Comparison of ENCODE assay signal across 9 cellular contexts in the genomic region with DNA sequence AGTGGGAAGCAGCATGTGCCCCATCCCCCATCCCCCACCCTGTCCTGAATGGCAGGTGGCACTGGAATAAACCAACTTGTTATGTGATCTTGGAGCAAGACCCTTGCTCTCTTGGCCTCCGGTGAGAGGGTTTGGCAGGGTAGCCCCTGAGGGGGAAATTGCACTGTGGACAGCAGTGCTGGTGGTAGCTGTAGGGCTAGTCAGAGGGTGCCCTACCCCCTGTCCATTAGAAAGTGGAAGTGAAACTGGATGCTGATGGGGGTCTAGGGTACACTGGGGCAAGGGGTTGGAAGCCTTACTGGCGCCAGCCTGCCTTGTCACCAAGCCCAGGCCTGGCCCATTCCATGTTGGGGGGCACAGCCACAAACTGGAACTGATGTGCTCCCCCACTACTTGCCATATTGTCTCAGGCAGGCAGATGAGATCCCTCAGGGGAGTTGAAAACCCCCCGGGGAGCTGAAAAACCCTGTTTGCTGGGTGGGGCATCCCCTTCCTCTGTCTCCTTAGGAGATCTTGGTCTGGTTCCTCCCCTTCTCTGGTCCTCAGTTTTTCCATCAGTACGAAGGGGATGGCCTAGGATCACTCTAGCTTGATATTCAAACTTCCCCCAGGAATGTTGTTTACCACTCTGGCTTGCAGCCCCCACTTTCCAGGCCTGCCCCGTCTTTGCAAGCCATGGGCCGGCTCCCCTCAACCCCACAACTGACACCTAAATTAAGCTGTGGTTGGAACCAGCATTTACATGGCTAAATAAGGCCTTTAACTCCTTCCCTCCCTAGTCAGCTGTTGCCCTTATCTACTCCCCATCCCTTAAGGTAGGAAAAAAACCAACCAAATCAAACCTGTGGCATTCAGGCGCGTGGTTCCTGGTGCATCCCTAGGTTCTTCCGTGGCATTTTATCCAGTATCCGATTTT. TPM values are rescaled to one million over a fixed set of nuclear protein-coding genes. Genes with fewer than 3 reads are reported as not detected.
DNase-seq lines count a peak whose midpoint lies in the region; ATAC-seq, FAIRE-seq and TF ChIP-seq lines count a peak whose summit lies in the region.
"Had no signal": no experiment of that assay in that cellular context is flagged by ENCODE, and none has a peak within 500 bp of the region (broad histone marks: within the 10 kb centered on the region; RNA-seq: fewer than 3 reads in every experiment).

No MANE protein-coding gene starts in this region.

- peak overlapping the region; percentile 79 to 96; a peak in 5 of 6 replicates for H3K27ac ChIP-seq in A549
- H3K27ac ChIP-seq in heart left ventricle: peak overlapping the region; percentile 93 to 100 (median 99)
- H3K27ac ChIP-seq in tibial nerve: peak overlapping the region; percentile 89 to 98 (median 92)
- no peak overlapping the region for H3K27ac ChIP-seq in SJCRH30
- H3K27ac ChIP-seq: C4-2B had no signal

- no peak for FAIRE-seq in A549 (lab: Jason Lieb, UNC)

- CTCF ChIA-PET in A549 (lab: Yijun Ruan, JAX): interaction anchor here (0.5 to 1.7 kb wide), 7 partner anchors 14 to 143 kb away, joined by 3 to 6 read pairs (median 4); a partner anchor contains a TSS

- peaks cover 0 to 10% (median 0%) of the 10 kb centered on the region in 9 donors for H3K27me3 ChIP-seq in heart left ventricle
- no peaks in the 10 kb centered on the region for H3K27me3 ChIP-seq in tibial nerve
- no peaks in the 10 kb centered on the region for H3K27me3 ChIP-seq in SJCRH30

- TF ChIP-seq RAD21 in A549 (conservative IDR thresholded peaks at IDR 0.05 in 1 of 2, IDR thresholded peaks at IDR 0.05 in 1 of 2): no peak

- no peak for TF ChIP-seq CTCF in A549 (IDR thresholded peaks at IDR 0.05)
- no peak for TF ChIP-seq CTCF in heart left ventricle (IDR thresholded peaks at IDR 0.05)
- TF ChIP-seq CTCF in tibial nerve (IDR thresholded peaks at IDR 0.05): no peak
- no peak for TF ChIP-seq CTCF in lower leg skin (IDR thresholded peaks at IDR 0.05)

- intact Hi-C loops in heart left ventricle (cut with DNase I) (loop anchor here in 3 of 10 donors (2.0 to 5.0 kb wide), 5 partner anchors 15 to 35 kb away; a partner anchor contains a TSS), lower leg skin (cut with DNase I; ENCODE audit: low total_unique reads) (no loop called here)

- no peak for DNase-seq in A549 (ENCODE audit: low read depth in 1 of 2, low spot score in 1 of 2)
- peak in 2 of 5 donors; percentile 33 to 44 for DNase-seq in heart left ventricle
- DNase-seq in tibial nerve (ENCODE audit: low spot score in 2 of 2): no peak
- no peak for DNase-seq in NCI-H2081 treated with DMSO at 0.1 percent for 48 hours (lab: John Stamatoyannopoulos, UW)
- DNase-seq in SJCRH30: no peak
- DNase-seq in lower leg skin (ENCODE audit: low spot score in 2 of 2): no peak

- peaks cover 63% of the 10 kb centered on the region for H3K4me1 ChIP-seq in A549
- H3K4me1 ChIP-seq in heart left ventricle: peaks cover 15 to 93% (median 78%) of the 10 kb centered on the region in 12 donors
- H3K4me1 ChIP-seq in tibial nerve: peaks cover 0 to 86% (median 56%) of the 10 kb centered on the region in 4 donors
- peaks cover 31% of the 10 kb centered on the region for H3K4me1 ChIP-seq in SJCRH30

- TF ChIP-seq POLR2A in A549 (IDR thresholded peaks at IDR 0.05; ENCODE audit: low read length): no peak
- no peak for TF ChIP-seq POLR2A in heart left ventricle (IDR thresholded peaks at IDR 0.05)
- TF ChIP-seq POLR2A in tibial nerve (IDR thresholded peaks at IDR 0.05): no peak
- no peak for TF ChIP-seq POLR2A in lower leg skin (IDR thresholded peaks at IDR 0.05)

- H3K36me3 ChIP-seq in heart left ventricle (peaks cover 0 to 15% (median 0%) of the 10 kb centered on the region in 9 donors), tibial nerve (no peaks in the 10 kb centered on the region), SJCRH30 (no peaks in the 10 kb centered on the region)

- ATAC-seq in A549 (no peak), GM19467 (IDR thresholded peaks at IDR 0.05; ENCODE audit: unreplicated experiment) (peak; percentile 45), HG03521 (IDR thresholded peaks at IDR 0.05; ENCODE audit: unreplicated experiment) (peak; percentile 41), heart left ventricle (peak in 2 of 4 donors; percentile 2 to 17)

- peak overlapping the region; percentile 94 for H3K4me2 ChIP-seq in A549

- H3K9me3 ChIP-seq in A549 (no peaks in the 10 kb centered on the region), heart left ventricle (no peaks in the 10 kb centered on the region), tibial nerve (no peaks in the 10 kb centered on the region), SJCRH30 (replicated peaks) (no peaks in the 10 kb centered on the region)

- H3K4me3 ChIP-seq in A549 (peak overlapping the region; percentile 64), heart left ventricle (peak overlapping the region; percentile 52 to 99 (median 92)), tibial nerve (peak overlapping the region; percentile 79 to 91 (median 87)), SJCRH30 (no peak overlapping the region), lower leg skin (ENCODE audit: low read depth, poor library complexity, severe bottlenecking) (no peak overlapping the region)

- POLR2A ChIA-PET in A549 (lab: Yijun Ruan, JAX): no interaction called here

- TF ChIP-seq EP300 in A549 (IDR thresholded peaks at IDR 0.05) (no peak), tibial nerve (IDR thresholded peaks at IDR 0.05) (no peak)

- 88% methylated on average over 9 of the region's 10 CpGs for WGBS in A549 (ENCODE audit: missing lambda C conversion rate)
- WGBS in heart left ventricle, 4 donors: 34 to 43% (median 37%) methylated on average over 9 to 10 of the region's 10 CpGs
- WGBS in tibial nerve, 2 donors: 47 to 57% methylated on average over 9 to 10 of the region's 10 CpGs
- 69 to 70% methylated on average over 9 to 10 of the region's 10 CpGs for WGBS in lower leg skin, 2 donors

TF ChIP-seq in A549, 52 proteins besides CTCF, POLR2A, EP300 and RAD21:
- TF ChIP-seq, protein P1, sequence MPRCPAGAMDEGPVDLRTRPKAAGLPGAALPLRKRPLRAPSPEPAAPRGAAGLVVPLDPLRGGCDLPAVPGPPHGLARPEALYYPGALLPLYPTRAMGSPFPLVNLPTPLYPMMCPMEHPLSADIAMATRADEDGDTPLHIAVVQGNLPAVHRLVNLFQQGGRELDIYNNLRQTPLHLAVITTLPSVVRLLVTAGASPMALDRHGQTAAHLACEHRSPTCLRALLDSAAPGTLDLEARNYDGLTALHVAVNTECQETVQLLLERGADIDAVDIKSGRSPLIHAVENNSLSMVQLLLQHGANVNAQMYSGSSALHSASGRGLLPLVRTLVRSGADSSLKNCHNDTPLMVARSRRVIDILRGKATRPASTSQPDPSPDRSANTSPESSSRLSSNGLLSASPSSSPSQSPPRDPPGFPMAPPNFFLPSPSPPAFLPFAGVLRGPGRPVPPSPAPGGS (IDR thresholded peaks at IDR 0.05): no peak
- TF ChIP-seq FOXS1 (CRISPR knock-in tag; IDR thresholded peaks at IDR 0.05) (no peak), RARB (CRISPR knock-in tag; IDR thresholded peaks at IDR 0.05) (no peak), SREBF2 (IDR thresholded peaks at IDR 0.05) (no peak), JUNB (IDR thresholded peaks at IDR 0.05) (no peak), NR3C1 (IDR thresholded peaks at IDR 0.05) (no peak), NPAS2 (CRISPR knock-in tag; IDR thresholded peaks at IDR 0.05; ENCODE audit: borderline replicate concordance) (no peak), RFX5 (IDR thresholded peaks at IDR 0.05) (no peak)
- TF ChIP-seq, protein P2, sequence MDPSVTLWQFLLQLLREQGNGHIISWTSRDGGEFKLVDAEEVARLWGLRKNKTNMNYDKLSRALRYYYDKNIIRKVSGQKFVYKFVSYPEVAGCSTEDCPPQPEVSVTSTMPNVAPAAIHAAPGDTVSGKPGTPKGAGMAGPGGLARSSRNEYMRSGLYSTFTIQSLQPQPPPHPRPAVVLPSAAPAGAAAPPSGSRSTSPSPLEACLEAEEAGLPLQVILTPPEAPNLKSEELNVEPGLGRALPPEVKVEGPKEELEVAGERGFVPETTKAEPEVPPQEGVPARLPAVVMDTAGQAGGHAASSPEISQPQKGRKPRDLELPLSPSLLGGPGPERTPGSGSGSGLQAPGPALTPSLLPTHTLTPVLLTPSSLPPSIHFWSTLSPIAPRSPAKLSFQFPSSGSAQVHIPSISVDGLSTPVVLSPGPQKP (IDR thresholded peaks at IDR 0.05; ENCODE audit: low read depth, low read length): no peak
TF ChIP-seq in A549: peak in this region for 0.

RNA-seq across cellular contexts. Expression of a gene that starts 14.4 kb away (rescaled TPM):
- polyA plus RNA-seq in A549 (2011; rRNA removed): 13.7 and 20.7 TPM in 2 replicates
- polyA plus RNA-seq in A549 (2012; cell fraction: cytosol; rRNA removed): 12.2 and 15.7 TPM in 2 replicates
- polyA plus RNA-seq in A549 (2012; cell fraction: nucleus; rRNA removed): 28.5 and 29.0 TPM in 2 replicates
- 33.9 to 43.8 TPM (median 37.1 TPM) in 3 replicates for polyA plus RNA-seq in A549 (2017; fragmentation: RNase III; extraction: RNeasy Plus Mini Kit Qiagen cat#74134 plus additional on column Dnase treatment)
- polyA minus RNA-seq in A549 (2011; rRNA and poly(A)+ RNA removed): 51.4 and 51.7 TPM in 2 replicates
- total RNA-seq in heart left ventricle: 100 to 1,000 TPM; 444 to 782 (median 590) TPM
- 100 to 1,000 TPM; 304 to 791 TPM for polyA plus RNA-seq in heart left ventricle
- total RNA-seq in tibial nerve: 10 to 100 TPM; 58.4 to 71.5 (median 63.5) TPM
- 2.3 and 3.2 TPM in 2 replicates for total RNA-seq in SJCRH30 (2014; rRNA removed; shearing (Covaris generic))
- total RNA-seq in lower leg skin: 1 to 10 TPM; 3.8 to 8.5 (median 4.2) TPM

RNA-seq across cellular contexts. Expression of a gene that starts 35.0 kb away (rescaled TPM):
- polyA plus RNA-seq in A549 (2011; rRNA removed): 0.06 and 0.13 TPM in 2 replicates
- polyA plus RNA-seq in A549 (2012; cell fraction: cytosol; rRNA removed): 0.06 and 0.07 TPM in 2 replicates
- 0.04 and 0.18 TPM in 2 replicates for polyA plus RNA-seq in A549 (2012; cell fraction: nucleus; rRNA removed)
- 0.07 to 0.12 TPM (median 0.09 TPM) in 3 replicates for polyA plus RNA-seq in A549 (2017; fragmentation: RNase III; extraction: RNeasy Plus Mini Kit Qiagen cat#74134 plus additional on column Dnase treatment)
- 0.04 TPM in 1 of 2 replicates, not detected in the other for polyA minus RNA-seq in A549 (2011; rRNA and poly(A)+ RNA removed)
- total RNA-seq in heart left ventricle: 10 to 100 TPM in 1 of 9 donors, 1 to 10 TPM in 8; 1.8 to 10.2 (median 5.1) TPM
- 1 to 10 TPM; 1.2 to 4.6 TPM for polyA plus RNA-seq in heart left ventricle
- 1 to 10 TPM in 3 of 4 donors, under 1 TPM in 1; 0.30 to 9.0 (median 4.6) TPM for total RNA-seq in tibial nerve
- 0.02 TPM in 1 of 2 replicates, not detected in the other for total RNA-seq in SJCRH30 (2014; rRNA removed; shearing (Covaris generic))
- under 1 TPM in 1 of 4 donors, not detected in 3; 0.10 TPM for total RNA-seq in lower leg skin

Comparison
In these comparisons a context has a peak if more than half of its experiments do, and no peak if none do; other contexts are left out.
1. ATAC-seq: peak in GM19467 (single experiment) and HG03521 (single experiment); none in A549 (0 of 2).
2. H3K4me3 ChIP-seq: peak in A549 (single experiment), heart left ventricle (12 of 12) and tibial nerve (4 of 4); none in SJCRH30 (single experiment) and lower leg skin (single experiment).
3. RNA of a gene that starts 14.4 kb away (total RNA-seq): 444 to 782 TPM in heart left ventricle and 58.4 to 71.5 TPM in tibial nerve; 3.8 to 8.5 TPM in lower leg skin and 2.3 to 3.2 TPM in SJCRH30; every median in the first group is over 4 times any median in the second.